18 cellular contexts compared by ENCODE assay signal in the genomic region with DNA sequence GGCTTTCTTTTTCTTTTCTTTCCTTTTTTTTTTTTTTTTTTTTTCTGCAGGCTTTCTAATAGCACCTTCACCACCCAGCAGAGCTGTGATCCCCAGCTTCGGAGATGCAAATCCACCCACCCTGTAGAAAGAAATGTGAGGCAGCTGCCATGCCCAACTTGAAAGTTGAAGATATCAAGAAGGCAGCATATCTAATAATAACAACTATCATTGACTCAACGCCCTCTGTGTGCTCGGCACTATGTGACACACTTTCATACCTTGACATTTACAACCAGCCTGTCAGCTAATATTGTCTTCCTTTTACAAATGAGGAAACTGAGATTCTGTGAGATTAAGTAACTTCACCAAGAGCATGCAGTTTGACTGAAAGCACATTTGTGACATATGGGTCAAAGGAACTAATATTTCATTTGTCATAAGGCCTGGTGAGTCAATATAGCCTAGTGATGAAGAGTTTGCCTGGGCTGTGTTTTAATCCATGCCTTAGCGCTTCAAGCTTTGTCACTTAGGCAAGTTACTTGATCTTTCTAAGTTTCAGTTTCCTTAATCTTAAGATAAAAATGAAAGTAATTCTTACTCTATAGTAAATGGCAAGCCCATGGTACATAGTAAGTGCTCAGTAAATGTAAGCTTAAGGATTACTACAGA.
DNase-seq lines count a peak whose midpoint lies in the region; ATAC-seq and TF ChIP-seq lines count a peak whose summit lies in the region.
"Had no signal": no experiment of that assay in that cellular context is flagged by ENCODE, and none has a peak within 500 bp of the region (broad histone marks: within the 10 kb centered on the region; RNA-seq: fewer than 3 reads in every experiment).

No MANE protein-coding gene starts in this region.

- H3K36me3 Mint-ChIP-seq in HFFc6 (ENCODE audit: low read depth) (peaks cover 16% of the 10 kb centered on the region), naive B cell (peaks cover 0 to 4% of the 10 kb centered on the region in 2 donors)

- no peaks in the 10 kb centered on the region for H3K36me3 ChIP-seq in brain microvascular endothelial cell (replicated peaks)
- H3K36me3 ChIP-seq: SJCRH30 had no signal

- H3K4me1 Mint-ChIP-seq in HFFc6 (ENCODE audit: low read depth): peaks cover 51% of the 10 kb centered on the region
- H3K4me1 Mint-ChIP-seq in naive B cell: peaks cover 28 to 36% (median 30%) of the 10 kb centered on the region in 3 donors

- no peaks in the 10 kb centered on the region for H3K27me3 Mint-ChIP-seq in HFFc6 (ENCODE audit: insufficient read depth)
- H3K27me3 Mint-ChIP-seq in naive B cell: no peaks in the 10 kb centered on the region
- H3K27me3 Mint-ChIP-seq: activated B cell treated with CpG ODN at 0.5 μM for 24 hours had no signal

- TF ChIP-seq CTCF in HFFc6 (IDR thresholded peaks at IDR 0.05): no peak
- TF ChIP-seq CTCF in brain microvascular endothelial cell (IDR thresholded peaks at IDR 0.05; ENCODE audit: low read depth, low read length, missing control alignments): no peak

- no peak for DNase-seq in activated CD4-positive, CD25-positive, alpha-beta regulatory T cell (lab: John Stamatoyannopoulos, UW)
- DNase-seq in HFFc6 (no peak), brain microvascular endothelial cell (no peak), naive B cell (no peak), hypothalamus (lab: John Stamatoyannopoulos, UW) (no peak), NCI-H1930 (lab: John Stamatoyannopoulos, UW) (no peak)
- DNase-seq: activated B cell treated with CpG ODN at 0.5 μM for 24 hours; DMS153; foreskin fibroblast; NCI-H1436; NCI-H69; SJCRH30; stimulated activated CD4-positive, alpha-beta T cell treated with anti-CD3 and anti-CD28 coated beads, Interleukin-12 subunit alpha, Interleukin-12 subunit beta, amount 100 ng/mL, for 4 hours; stimulated activated CD8-positive, alpha-beta memory T cell treated with anti-CD3 and anti-CD28 coated beads, Interleukin-4, amount 100 ng/mL, for 48 hours had no signal

- H3K27ac ChIP-seq in brain microvascular endothelial cell: peak overlapping the region; percentile 97
- H3K27ac ChIP-seq: coronary artery, SJCRH30 had no signal

- ATAC-seq in activated CD4-positive, CD25-positive, alpha-beta regulatory T cell treated with anti-CD3 and anti-CD28 coated beads, Interleukin-2, amount 50 U/mL, for 24 hours: peak; percentile 87 to 90
- ATAC-seq in naive B cell (ENCODE audit: low read depth in 2 of 2) (peak in 1 of 2 donors; percentile 28), GM21619 (IDR thresholded peaks at IDR 0.05; ENCODE audit: unreplicated experiment) (no peak)
- ATAC-seq: HCT116 had no signal

- H3K4me3 ChIP-seq in brain microvascular endothelial cell (ENCODE audit: low read depth, low read length): no peak overlapping the region
- H3K4me3 ChIP-seq: coronary artery, SJCRH30 had no signal

- no peaks in the 10 kb centered on the region for H3K27me3 ChIP-seq in brain microvascular endothelial cell (replicated peaks)
- H3K27me3 ChIP-seq: SJCRH30 had no signal

- in situ Hi-C loops in brain microvascular endothelial cell (cut with HindIII; ENCODE audit: low pct_ligation_motif_present, low sequenced_read_pairs): no loop called here

- no peaks in the 10 kb centered on the region for H3K9me3 Mint-ChIP-seq in HFFc6
- H3K9me3 Mint-ChIP-seq in naive B cell: peaks cover 0 to 2% (median 0%) of the 10 kb centered on the region in 7 donors
- H3K9me3 Mint-ChIP-seq: activated B cell treated with CpG ODN at 0.5 μM for 24 hours had no signal

- peak overlapping the region; percentile 22; the same call in 1 of the 2 replicates for H3K4me3 Mint-ChIP-seq in HFFc6
- peak overlapping the region in 1 of 8 donors; percentile 27 for H3K4me3 Mint-ChIP-seq in naive B cell
- H3K4me3 Mint-ChIP-seq: activated B cell treated with CpG ODN at 0.5 μM for 24 hours had no signal

- peak overlapping the region; percentile 94; the same call in 1 of the 2 replicates for H3K27ac Mint-ChIP-seq in HFFc6
- peak overlapping the region in 4 of 6 donors; percentile 5 to 72 (median 66) for H3K27ac Mint-ChIP-seq in naive B cell
- H3K27ac Mint-ChIP-seq: activated B cell treated with CpG ODN at 0.5 μM for 24 hours had no signal
